Comparison of ENCODE assay signal across 14 cellular contexts in the genomic region with DNA sequence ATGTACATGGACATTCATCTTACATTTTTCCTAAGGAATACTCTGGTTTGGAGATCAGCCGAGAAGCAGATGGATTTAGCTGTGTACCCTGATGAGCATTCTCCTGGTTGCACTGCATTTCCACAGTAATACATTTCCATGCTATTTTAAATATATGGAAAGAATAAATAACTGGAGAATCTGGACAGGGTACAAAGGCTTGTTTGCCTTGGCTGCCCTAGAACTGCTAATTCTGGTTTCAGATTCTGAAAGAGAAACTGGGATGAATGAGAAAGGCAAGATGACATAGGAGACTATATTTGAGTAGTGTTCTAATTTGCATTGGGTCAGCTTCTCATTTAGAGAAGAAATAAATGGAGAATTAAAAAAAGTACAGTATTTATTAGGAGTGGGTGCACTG.
"Had no signal": no experiment of that assay in that cellular context is flagged by ENCODE, and none has a peak within 500 bp of the region (broad histone marks: within the 10 kb centered on the region; RNA-seq: fewer than 3 reads in every experiment).

No MANE protein-coding gene starts in this region.

- ATAC-seq: esophagus mucosa, T-helper 17 cell had no signal

- H3K36me3 Mint-ChIP-seq: activated naive CD4-positive, alpha-beta T cell treated with anti-CD3 and anti-CD28 coated beads, Interleukin-2, amount 50 U/mL, for 24 hours had no signal

- H3K4me1 Mint-ChIP-seq: activated CD4-positive, alpha-beta memory T cell treated with anti-CD3 and anti-CD28 coated beads, Interleukin-2, amount 10 ng/mL, durations not matched to agents 7 days and 5 days; activated naive CD4-positive, alpha-beta T cell treated with anti-CD3 and anti-CD28 coated beads, Interleukin-2, amount 50 U/mL, for 24 hours; nephron progenitor cell; T-helper 17 cell had no signal

- H3K27me3 Mint-ChIP-seq: activated T-cell treated with anti-CD3 and anti-CD28 coated beads, Interleukin-2, amount 50 U/mL, for 24 hours; T-helper 17 cell had no signal

- DNase-seq: activated CD4-positive, alpha-beta memory T cell treated with anti-CD3 and anti-CD28 coated beads, Interleukin-2, amount 10 ng/mL, durations not matched to agents 7 days and 5 days; activated CD4-positive, alpha-beta T cell treated with anti-CD3 and anti-CD28 coated beads for 4 hours; activated effector memory CD4-positive, alpha-beta T cell treated with Interleukin-2 at 50 U/mL for 16 hours; activated T-cell treated with anti-CD3 and anti-CD28 coated beads, Interleukin-2, amount 50 U/mL, for 24 hours; colonic mucosa; mesendoderm; nephron progenitor cell; occipital lobe; sigmoid colon; stimulated activated CD4-positive, alpha-beta T cell treated with anti-CD3 and anti-CD28 coated beads, Interleukin-1b, Interleukin-23, amount 100 ng/mL, for 48 hours; T-helper 17 cell; WERI-Rb-1 had no signal

- H3K27ac Mint-ChIP-seq: activated CD4-positive, alpha-beta memory T cell treated with anti-CD3 and anti-CD28 coated beads, Interleukin-2, amount 10 ng/mL, durations not matched to agents 7 days and 5 days; activated naive CD4-positive, alpha-beta T cell treated with anti-CD3 and anti-CD28 coated beads, Interleukin-2, amount 50 U/mL, for 24 hours; activated T-cell treated with anti-CD3 and anti-CD28 coated beads, Interleukin-2, amount 50 U/mL, for 24 hours; nephron progenitor cell; T-helper 17 cell had no signal

- H3K4me3 Mint-ChIP-seq: activated CD4-positive, alpha-beta memory T cell treated with anti-CD3 and anti-CD28 coated beads, Interleukin-2, amount 10 ng/mL, durations not matched to agents 7 days and 5 days; activated naive CD4-positive, alpha-beta T cell treated with anti-CD3 and anti-CD28 coated beads, Interleukin-2, amount 50 U/mL, for 24 hours; activated T-cell treated with anti-CD3 and anti-CD28 coated beads, Interleukin-2, amount 50 U/mL, for 24 hours; nephron progenitor cell; T-helper 17 cell had no signal

- H3K9me3 Mint-ChIP-seq: activated CD4-positive, alpha-beta memory T cell treated with anti-CD3 and anti-CD28 coated beads, Interleukin-2, amount 10 ng/mL, durations not matched to agents 7 days and 5 days; activated naive CD4-positive, alpha-beta T cell treated with anti-CD3 and anti-CD28 coated beads, Interleukin-2, amount 50 U/mL, for 24 hours; activated T-cell treated with anti-CD3 and anti-CD28 coated beads, Interleukin-2, amount 50 U/mL, for 24 hours had no signal
